38 cellular contexts compared by ENCODE assay signal in genomic region chr21:15409031-15409430, GRCh38.
"Had no signal": no experiment of that assay in that cellular context is flagged by ENCODE, and none has a peak within 500 bp of the region (broad histone marks: within the 10 kb centered on the region; RNA-seq: fewer than 3 reads in every experiment).

No MANE protein-coding gene starts in this region.

- DNase-seq: activated effector memory CD4-positive, alpha-beta T cell treated with anti-CD3 and anti-CD28 coated beads, Interleukin-2, amount 50 U/mL, for 16 hours; activated effector memory CD4-positive, alpha-beta T cell treated with Interleukin-2 at 50 U/mL for 16 hours; activated gamma-delta T cell; activated gamma-delta T cell treated with Interleukin-2 at 50 U/mL for 16 hours; activated naive CD4-positive, alpha-beta T cell; activated naive CD4-positive, alpha-beta T cell treated with anti-CD3 and anti-CD28 coated beads for 36 hours; activated naive CD4-positive, alpha-beta T cell treated with anti-CD3 and anti-CD28 coated beads, Interleukin-2, amount 10 ng/mL, durations not matched to agents 7 days and 5 days; activated naive CD4-positive, alpha-beta T cell treated with anti-CD3 and anti-CD28 coated beads, Interleukin-2, amount 50 U/mL, for 16 hours; activated naive CD4-positive, alpha-beta T cell treated with Interleukin-2 at 50 U/mL for 16 hours; activated naive CD8-positive, alpha-beta T cell treated with anti-CD3 and anti-CD28 coated beads for 36 hours; activated naive CD8-positive, alpha-beta T cell treated with anti-CD3 and anti-CD28 coated beads, Interleukin-2, amount 10 ng/mL, durations not matched to agents 7 days and 5 days; activated naive CD8-positive, alpha-beta T cell treated with anti-CD3 and anti-CD28 coated beads, Interleukin-2, amount 50 U/mL, for 24 hours; activated T-cell treated with anti-CD3 and anti-CD28 coated beads for 4 hours; activated T-cell treated with anti-CD3 and anti-CD28 coated beads, Interleukin-2, amount 50 U/mL, for 1 hour; activated T-cell treated with anti-CD3 and anti-CD28 coated beads, Interleukin-2, amount 50 U/mL, for 24 hours; activated T-cell treated with anti-CD3 and anti-CD28 coated beads, Interleukin-2, amount 50 U/mL, for 4 hours; activated T-cell treated with anti-CD3 and anti-CD28 coated beads, Interleukin-2, amount 50 U/mL, for 48 hours; activated T-cell treated with anti-CD3 and anti-CD28 coated beads, Interleukin-2, amount 50 U/mL, for 72 hours; adrenal gland; amniotic stem cell; amygdala; anterior cingulate cortex; aorta; body of pancreas; caudate nucleus; central memory CD4-positive, alpha-beta T cell; cerebellar nuclear complex had no signal

- H3K4me1 Mint-ChIP-seq: activated naive CD4-positive, alpha-beta T cell treated with anti-CD3 and anti-CD28 coated beads, Interleukin-2, amount 10 ng/mL, durations not matched to agents 7 days and 5 days; activated naive CD4-positive, alpha-beta T cell treated with anti-CD3 and anti-CD28 coated beads, Interleukin-2, amount 50 U/mL, for 24 hours; activated naive CD8-positive, alpha-beta T cell treated with anti-CD3 and anti-CD28 coated beads, Interleukin-2, amount 10 ng/mL, durations not matched to agents 7 days and 5 days; central memory CD8-positive, alpha-beta T cell had no signal

- H3K27me3 Mint-ChIP-seq: activated naive CD4-positive, alpha-beta T cell treated with anti-CD3 and anti-CD28 coated beads, Interleukin-2, amount 10 ng/mL, durations not matched to agents 7 days and 5 days; activated naive CD4-positive, alpha-beta T cell treated with anti-CD3 and anti-CD28 coated beads, Interleukin-2, amount 50 U/mL, for 24 hours; activated naive CD8-positive, alpha-beta T cell; activated naive CD8-positive, alpha-beta T cell treated with anti-CD3 and anti-CD28 coated beads for 36 hours; activated naive CD8-positive, alpha-beta T cell treated with anti-CD3 and anti-CD28 coated beads, Interleukin-2, amount 10 ng/mL, durations not matched to agents 7 days and 5 days; activated naive CD8-positive, alpha-beta T cell treated with anti-CD3 and anti-CD28 coated beads, Interleukin-2, amount 50 U/mL, for 24 hours; activated T-cell treated with anti-CD3 and anti-CD28 coated beads, Interleukin-2, amount 50 U/mL, for 24 hours; activated T-helper 17 cell treated with anti-CD3 and anti-CD28 coated beads, Interleukin-2, amount 50 U/mL, for 72 hours; brain had no signal

- H3K4me1 ChIP-seq: adrenal gland, ascending aorta, body of pancreas, breast epithelium had no signal

- H3K4me3 Mint-ChIP-seq: activated naive CD4-positive, alpha-beta T cell treated with anti-CD3 and anti-CD28 coated beads for 36 hours; activated naive CD4-positive, alpha-beta T cell treated with anti-CD3 and anti-CD28 coated beads, Interleukin-2, amount 10 ng/mL, durations not matched to agents 7 days and 5 days; activated naive CD4-positive, alpha-beta T cell treated with anti-CD3 and anti-CD28 coated beads, Interleukin-2, amount 50 U/mL, for 24 hours; activated naive CD8-positive, alpha-beta T cell; activated naive CD8-positive, alpha-beta T cell treated with anti-CD3 and anti-CD28 coated beads for 36 hours; activated naive CD8-positive, alpha-beta T cell treated with anti-CD3 and anti-CD28 coated beads, Interleukin-2, amount 10 ng/mL, durations not matched to agents 7 days and 5 days; activated naive CD8-positive, alpha-beta T cell treated with anti-CD3 and anti-CD28 coated beads, Interleukin-2, amount 50 U/mL, for 24 hours; activated T-cell treated with anti-CD3 and anti-CD28 coated beads, Interleukin-2, amount 50 U/mL, for 24 hours; activated T-cell treated with anti-CD3 and anti-CD28 coated beads, Interleukin-2, amount 50 U/mL, for 4 hours; activated T-cell treated with anti-CD3 and anti-CD28 coated beads, Interleukin-2, amount 50 U/mL, for 72 hours; activated T-helper 1 cell treated with anti-CD3 and anti-CD28 coated beads, Interleukin-12 subunit alpha, Interleukin-12 subunit beta, Interleukin-2, Interleukin-4 antibody, amounts not matched to agents 30 ng/mL and 10 ng/mL and 1 ng/mL, durations not matched to agents 14 hours and 24 hours and 36 hours; activated T-helper 17 cell treated with anti-CD3 and anti-CD28 coated beads, Interleukin-2, amount 50 U/mL, for 72 hours; brain; central memory CD8-positive, alpha-beta T cell had no signal

- H3K36me3 ChIP-seq: adrenal gland, ascending aorta, breast epithelium, cardiac muscle cell had no signal

- H3K9me3 Mint-ChIP-seq: central memory CD8-positive, alpha-beta T cell had no signal

- H3K27ac ChIP-seq: adrenal gland, ascending aorta, body of pancreas, breast epithelium, cardiac muscle cell had no signal

- H3K27me3 ChIP-seq: adrenal gland, ascending aorta, body of pancreas, breast epithelium, cardiac muscle cell had no signal

- H3K9me3 ChIP-seq: adrenal gland, ascending aorta, body of pancreas, breast epithelium had no signal

- H3K4me3 ChIP-seq: adrenal gland, ascending aorta, body of pancreas, breast epithelium, cardiac muscle cell had no signal

- ATAC-seq: activated naive CD8-positive, alpha-beta T cell treated with anti-CD3 and anti-CD28 coated beads, Interleukin-2, amount 50 U/mL, for 24 hours; activated T-cell treated with anti-CD3 and anti-CD28 coated beads, Interleukin-2, amount 50 U/mL, for 4 hours; activated T-cell treated with anti-CD3 and anti-CD28 coated beads, Interleukin-2, amount 50 U/mL, for 72 hours; body of pancreas had no signal

- H3K27ac Mint-ChIP-seq: activated naive CD4-positive, alpha-beta T cell treated with anti-CD3 and anti-CD28 coated beads for 36 hours; activated naive CD4-positive, alpha-beta T cell treated with anti-CD3 and anti-CD28 coated beads, Interleukin-2, amount 10 ng/mL, durations not matched to agents 7 days and 5 days; activated naive CD4-positive, alpha-beta T cell treated with anti-CD3 and anti-CD28 coated beads, Interleukin-2, amount 50 U/mL, for 24 hours; activated naive CD4-positive, alpha-beta T cell treated with anti-CD3 and anti-CD28 coated beads, Interleukin-2, amount 50 U/mL, for 72 hours; activated naive CD8-positive, alpha-beta T cell; activated naive CD8-positive, alpha-beta T cell treated with anti-CD3 and anti-CD28 coated beads for 36 hours; activated naive CD8-positive, alpha-beta T cell treated with anti-CD3 and anti-CD28 coated beads, Interleukin-2, amount 10 ng/mL, durations not matched to agents 7 days and 5 days; activated naive CD8-positive, alpha-beta T cell treated with anti-CD3 and anti-CD28 coated beads, Interleukin-2, amount 50 U/mL, for 24 hours; activated T-cell treated with anti-CD3 and anti-CD28 coated beads, Interleukin-2, amount 50 U/mL, for 24 hours; activated T-cell treated with anti-CD3 and anti-CD28 coated beads, Interleukin-2, amount 50 U/mL, for 72 hours; activated T-helper 1 cell treated with anti-CD3 and anti-CD28 coated beads, Interleukin-12 subunit alpha, Interleukin-12 subunit beta, Interleukin-2, Interleukin-4 antibody, amounts not matched to agents 30 ng/mL and 10 ng/mL and 1 ng/mL, durations not matched to agents 14 hours and 24 hours and 36 hours; activated T-helper 17 cell treated with anti-CD3 and anti-CD28 coated beads, Interleukin-2, amount 50 U/mL, for 72 hours; activated T-helper 2 cell treated with anti-CD3 and anti-CD28 coated beads, Interferon-gamma antibody, Interleukin-2, Interleukin-4, amounts not matched to agents 10 μg/mL and 5 μg/mL and 100 μg/mL, durations not matched to agents 14 hours and 24 hours and 36 hours; brain had no signal

- H3K36me3 Mint-ChIP-seq: activated naive CD4-positive, alpha-beta T cell treated with anti-CD3 and anti-CD28 coated beads, Interleukin-2, amount 10 ng/mL, durations not matched to agents 7 days and 5 days; activated naive CD8-positive, alpha-beta T cell treated with anti-CD3 and anti-CD28 coated beads, Interleukin-2, amount 10 ng/mL, durations not matched to agents 7 days and 5 days; brain had no signal
